Comparison of ENCODE assay signal across 25 cellular contexts in the genomic region with DNA sequence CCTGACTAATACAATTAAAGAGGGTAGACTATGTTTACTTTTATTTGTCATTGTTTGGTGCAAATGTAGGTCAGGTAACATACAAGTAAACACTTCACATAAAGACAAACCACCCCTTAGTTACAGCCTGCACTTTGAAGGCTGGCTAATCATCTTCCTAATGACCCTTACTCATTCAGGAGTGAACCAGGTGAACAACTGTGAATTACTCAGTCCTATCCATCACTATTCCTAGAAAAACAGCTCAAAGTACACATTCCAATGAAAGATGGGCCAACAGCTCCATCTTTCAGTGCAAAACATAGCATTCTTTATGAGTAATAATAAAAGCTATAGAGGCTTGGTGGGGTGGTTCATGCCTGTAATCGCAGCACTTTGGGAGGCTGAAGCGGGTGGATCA.
DNase-seq lines count a peak whose midpoint lies in the region; ATAC-seq, FAIRE-seq and TF ChIP-seq lines count a peak whose summit lies in the region.
"Had no signal": no experiment of that assay in that cellular context is flagged by ENCODE, and none has a peak within 500 bp of the region (broad histone marks: within the 10 kb centered on the region; RNA-seq: fewer than 3 reads in every experiment).

No MANE protein-coding gene starts in this region.

- no peak for TF ChIP-seq CTCF in bronchial epithelial cell (IDR thresholded peaks at IDR 0.05; ENCODE audit: insufficient read depth, low read length, severe bottlenecking)
- no peak for TF ChIP-seq CTCF in kidney (IDR thresholded peaks at IDR 0.05; ENCODE audit: borderline replicate concordance, extremely low read depth, insufficient read depth)
- no peak for TF ChIP-seq CTCF in nephron progenitor cell (IDR thresholded peaks at IDR 0.05)

- ATAC-seq in HG03025 (IDR thresholded peaks at IDR 0.05; ENCODE audit: low FRiP score, unreplicated experiment) = no peak
- ATAC-seq: K562, SK-N-SH treated with all-trans-retinoic acid at 6 μM for 48 hours had no signal

- H3K9ac ChIP-seq in kidney (ENCODE audit: low read length in 2 of 2) = no peak overlapping the region
- H3K9ac ChIP-seq: GM23248 had no signal

- DNase-seq in NCI-H748 (lab: John Stamatoyannopoulos, UW; ENCODE audit: unreplicated experiment) (peak; percentile 14), NCI-H748 treated with DMSO at 0.1 percent for 48 hours (lab: John Stamatoyannopoulos, UW) (no peak), bronchial epithelial cell (ENCODE audit: low read depth) (peak; percentile 37), kidney (no peak), nephron progenitor cell (no peak)
- DNase-seq in effector CD4-positive, alpha-beta T cell = no peak
- DNase-seq in activated naive CD4-positive, alpha-beta T cell (lab: John Stamatoyannopoulos, UW) = no peak
- DNase-seq: 8988T, ACHN, BE2C, GM23248, H7, Kasumi-1, NCI-H1092 treated with DMSO at 0.1 percent for 48 hours, NCI-H1436, NCI-H2029, NCI-H2227 treated with DMSO at 0.1 percent for 48 hours, NCI-H69, SJCRH30 had no signal

- no peak overlapping the region for H3K27ac ChIP-seq in kidney (ENCODE audit: low read depth in 2 of 2, low read length in 2 of 2)
- H3K27ac ChIP-seq: GM23248, SJCRH30 had no signal

- FAIRE-seq in bronchial epithelial cell (lab: Jason Lieb, UNC) (no peak), kidney (lab: Jason Lieb, UNC) (peak; percentile 79)
- FAIRE-seq: D721Med, G401.6, K562 had no signal

- H3K27me3 Mint-ChIP-seq in nephron progenitor cell (ENCODE audit: low read depth, poor library complexity) = no peaks in the 10 kb centered on the region

- no peaks in the 10 kb centered on the region for H3K9me3 Mint-ChIP-seq in nephron progenitor cell

- no peaks in the 10 kb centered on the region for H3K4me1 Mint-ChIP-seq in nephron progenitor cell
- H3K4me1 Mint-ChIP-seq: CD14-positive monocyte had no signal

- H3K27me3 ChIP-seq in bronchial epithelial cell (ENCODE audit: control insufficient read depth, insufficient read depth, low read length) = no peaks in the 10 kb centered on the region
- H3K27me3 ChIP-seq: BE2C, SJCRH30 had no signal

- no peaks in the 10 kb centered on the region for H3K9me3 ChIP-seq in kidney (ENCODE audit: control insufficient read depth in 1 of 2, low read length in 2 of 2)
- H3K9me3 ChIP-seq: BE2C, SJCRH30 had no signal

- H3K4me3 ChIP-seq in bronchial epithelial cell (ENCODE audit: low read depth, low read length) = no peak overlapping the region
- no peak overlapping the region for H3K4me3 ChIP-seq in kidney (ENCODE audit: low read length in 2 of 2)
- H3K4me3 ChIP-seq: GM23248, K562, SJCRH30 had no signal

- no peaks in the 10 kb centered on the region for H3K36me3 ChIP-seq in bronchial epithelial cell (ENCODE audit: control insufficient read depth, insufficient read depth, low read length)
- no peaks in the 10 kb centered on the region for H3K36me3 ChIP-seq in kidney (ENCODE audit: control insufficient read depth in 1 of 2, insufficient read depth in 2 of 2, low read length in 2 of 2)
- H3K36me3 ChIP-seq: BE2C, SJCRH30 had no signal

- peaks cover 0 to 4% of the 10 kb centered on the region in 2 donors for H3K4me1 ChIP-seq in kidney (ENCODE audit: control insufficient read depth in 1 of 2, insufficient read depth in 1 of 2, low read depth in 1 of 2, low read length in 2 of 2)
- H3K4me1 ChIP-seq: BE2C had no signal

- intact Hi-C loops in kidney (cut with DNase I) = no loop called here

- H3K27ac Mint-ChIP-seq in nephron progenitor cell = no peak overlapping the region
- H3K27ac Mint-ChIP-seq: CD14-positive monocyte had no signal

- H3K36me3 Mint-ChIP-seq in nephron progenitor cell (ENCODE audit: low read depth) = no peaks in the 10 kb centered on the region
- H3K36me3 Mint-ChIP-seq: CD14-positive monocyte had no signal

- H3K4me3 Mint-ChIP-seq in nephron progenitor cell = no peak overlapping the region
- H3K4me3 Mint-ChIP-seq: CD14-positive monocyte had no signal

Comparison
In these comparisons a context has a peak if more than half of its experiments do, and no peak if none do; other contexts are left out.
1. DNase-seq: peak in NCI-H748 (single experiment) and bronchial epithelial cell (single experiment); none in NCI-H748 treated with DMSO at 0.1 percent for 48 hours (single experiment), kidney (single experiment), nephron progenitor cell (single experiment), effector CD4-positive, alpha-beta T cell (single experiment) and activated naive CD4-positive, alpha-beta T cell (0 of 4).